ENCODE assay signal across 8 cellular contexts in the genomic region with DNA sequence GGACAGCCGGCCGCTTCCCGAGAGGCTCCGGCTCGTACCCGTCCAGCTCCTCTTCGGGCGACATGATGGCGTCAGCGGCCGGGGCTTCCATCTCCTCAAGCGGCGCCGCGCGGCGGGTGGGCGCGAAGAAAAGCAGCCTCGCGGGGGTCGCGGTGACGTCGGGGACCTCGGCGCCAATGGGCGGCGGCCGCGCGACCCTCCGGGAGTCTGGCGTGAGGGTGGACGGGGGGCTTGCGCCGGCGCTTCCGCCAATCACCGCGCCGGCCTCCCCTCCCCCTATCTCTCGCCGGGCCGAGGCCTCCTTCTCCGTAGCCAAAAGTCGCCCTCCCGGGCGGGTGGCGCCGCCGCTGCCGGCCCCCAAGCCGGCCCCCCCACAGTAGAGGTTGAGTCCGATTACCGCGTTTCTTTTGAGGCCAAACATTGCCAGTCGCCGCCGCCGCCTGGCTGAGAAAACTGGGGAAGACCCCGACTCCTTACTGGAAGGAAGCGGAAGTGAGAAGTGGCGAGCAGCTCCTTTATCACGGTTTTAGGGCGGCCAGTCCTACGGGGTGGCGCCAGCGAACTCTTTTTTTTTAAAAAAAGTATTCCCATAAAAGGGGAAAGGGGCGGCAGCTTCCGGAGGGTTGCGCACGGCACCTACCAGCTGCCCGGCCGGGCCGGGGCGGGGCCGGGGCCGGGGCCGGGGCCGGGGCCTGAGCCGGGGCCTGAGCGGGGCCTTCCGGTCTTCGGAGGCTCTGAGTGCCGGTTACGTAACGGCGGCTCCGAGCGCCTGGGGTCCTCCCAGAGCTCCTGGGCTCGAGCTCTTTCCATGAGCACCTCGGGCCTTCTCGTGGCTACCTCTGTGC. TPM values are rescaled to one million over a fixed set of nuclear protein-coding genes. Genes with fewer than 3 reads are reported as not detected.
A peak's percentile ranks its signal among the peaks of the same experiment; 100 is the strongest.
DNase-seq lines count a peak whose midpoint lies in the region; ATAC-seq and TF ChIP-seq lines count a peak whose summit lies in the region.

A gene (minus strand): TSS at position 501 of the 845 bp plus-strand sequence. CDS start 80 bp downstream, at position 421.

- H3K9me3 ChIP-seq in parathyroid adenoma (ENCODE audit: control insufficient read depth, low read length) = no peaks in the 10 kb centered on the region
- H3K9me3 ChIP-seq in tibial artery = no peaks in the 10 kb centered on the region

- peak within 1 kb of the TSS; percentile 98 for H3K9ac ChIP-seq in parathyroid adenoma

- H3K27me3 ChIP-seq in parathyroid adenoma (ENCODE audit: control insufficient read depth, insufficient read depth, low read length) = no peaks in the 10 kb centered on the region
- H3K27me3 ChIP-seq in tibial artery = no peaks in the 10 kb centered on the region

- peak within 1 kb of the TSS; percentile 95 for H3K4me3 ChIP-seq in GM12865 (ENCODE audit: low read depth, low read length)
- H3K4me3 ChIP-seq in parathyroid adenoma (ENCODE audit: low read depth, low read length) = peak within 1 kb of the TSS; percentile 99
- H3K4me3 ChIP-seq in tibial artery = peak within 1 kb of the TSS; percentile 93 to 97

- no peaks in the 10 kb centered on the region for H3K9me3 Mint-ChIP-seq in activated naive CD8-positive, alpha-beta T cell treated with anti-CD3 and anti-CD28 coated beads, Interleukin-2, amount 50 U/mL, for 24 hours

- peak within 1 kb of the TSS; percentile 73 for H3K4me2 ChIP-seq in parathyroid adenoma (ENCODE audit: low read length)

- ATAC-seq in HG02678 (IDR thresholded peaks at IDR 0.05; ENCODE audit: unreplicated experiment) (peak; percentile 82), Right ventricle myocardium superior (ENCODE audit: poor library complexity) (peak; percentile 91)
- ATAC-seq in activated naive CD8-positive, alpha-beta T cell treated with anti-CD3 and anti-CD28 coated beads, Interleukin-2, amount 50 U/mL, for 24 hours = peak; percentile 87

- H3K36me3 ChIP-seq in parathyroid adenoma (ENCODE audit: control insufficient read depth, insufficient read depth, low read length) (no peaks in the 10 kb centered on the region), tibial artery (peaks cover 39 to 48% (median 39%) of the 10 kb centered on the region in 3 donors)

- H3K79me2 ChIP-seq in parathyroid adenoma = peaks cover 32% of the 10 kb centered on the region

- H3K4me3 Mint-ChIP-seq in activated naive CD8-positive, alpha-beta T cell treated with anti-CD3 and anti-CD28 coated beads, Interleukin-2, amount 50 U/mL, for 24 hours = peak within 1 kb of the TSS; percentile 100

- DNase-seq in GM12865 (ENCODE audit: low read depth) (peak; percentile 97), NCI-H1417 (lab: John Stamatoyannopoulos, UW) (peak; percentile 96 to 99 (median 97)), SW480 (ENCODE audit: low spot score) (peak; percentile 95), Right ventricle myocardium superior (peak; percentile 97), tibial artery (peak; percentile 93 to 97)
- peak; percentile 84 for DNase-seq in activated naive CD8-positive, alpha-beta T cell treated with anti-CD3 and anti-CD28 coated beads, Interleukin-2, amount 50 U/mL, for 24 hours

- H3K4me1 ChIP-seq in parathyroid adenoma (peaks cover 15% of the 10 kb centered on the region), tibial artery (peaks cover 0 to 27% (median 12%) of the 10 kb centered on the region in 4 donors)

- H3K27me3 Mint-ChIP-seq in activated naive CD8-positive, alpha-beta T cell treated with anti-CD3 and anti-CD28 coated beads, Interleukin-2, amount 50 U/mL, for 24 hours = peaks cover 3% of the 10 kb centered on the region

- peaks cover 37% of the 10 kb centered on the region for H3K4me1 Mint-ChIP-seq in activated naive CD8-positive, alpha-beta T cell treated with anti-CD3 and anti-CD28 coated beads, Interleukin-2, amount 50 U/mL, for 24 hours

- TF ChIP-seq CTCF in GM12865 (IDR thresholded peaks at IDR 0.05; ENCODE audit: insufficient read depth, low read depth, low read length, missing control alignments) = no peak
- TF ChIP-seq CTCF in parathyroid adenoma (IDR thresholded peaks at IDR 0.05) = no peak
- TF ChIP-seq CTCF in tibial artery (IDR thresholded peaks at IDR 0.05) = no peak

- peak within 1 kb of the TSS; percentile 99 for H3K27ac Mint-ChIP-seq in activated naive CD8-positive, alpha-beta T cell treated with anti-CD3 and anti-CD28 coated beads, Interleukin-2, amount 50 U/mL, for 24 hours

- H3K27ac ChIP-seq in parathyroid adenoma (peak within 1 kb of the TSS; percentile 97), tibial artery (peak within 1 kb of the TSS; percentile 99)

- peaks cover 50% of the 10 kb centered on the region for H3K36me3 Mint-ChIP-seq in activated naive CD8-positive, alpha-beta T cell treated with anti-CD3 and anti-CD28 coated beads, Interleukin-2, amount 50 U/mL, for 24 hours (ENCODE audit: low read depth)

- peak within 1 kb of the TSS; percentile 95 for H2AFZ ChIP-seq in parathyroid adenoma

- intact Hi-C loops in Right ventricle myocardium superior (cut with DNase I) = no loop called here
- intact Hi-C loops in tibial artery (cut with DNase I; ENCODE audit: low total_unique reads) = loop anchor here (2.0 to 5.0 kb wide), 2 partner anchors 19 to 43 kb away; no protein-coding TSS in a partner anchor

RNA-seq across cellular contexts. Expression of the gene that starts here (rescaled TPM):
- 85.9 TPM for total RNA-seq in Right ventricle myocardium superior

Comparison
In these comparisons a context has a peak if more than half of its experiments do, and no peak if none do; other contexts are left out.
1. Peak in every context shown above with its lines: DNase-seq, ATAC-seq, H3K4me3 ChIP-seq and H3K27ac ChIP-seq.